In the genomic region with DNA sequence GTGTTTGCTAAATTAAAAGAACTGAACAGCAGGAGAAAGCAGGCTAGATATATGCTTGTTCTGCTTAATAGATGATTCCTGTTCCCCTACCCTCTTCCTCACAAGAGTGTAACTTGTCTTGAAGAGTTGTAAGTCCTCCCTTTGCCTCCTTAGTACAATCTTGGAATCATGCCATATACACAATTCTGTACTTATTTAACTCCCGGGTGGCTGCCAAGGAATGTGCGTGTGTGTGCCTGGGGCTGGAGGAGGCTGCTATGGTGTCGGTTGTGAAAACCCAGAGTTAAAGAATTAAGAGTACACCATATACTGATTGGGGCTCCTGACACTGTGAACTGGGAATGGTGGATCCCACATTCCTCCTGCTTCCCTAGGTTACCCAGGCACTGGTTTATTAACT, we compare ENCODE assay signal across 19 cellular contexts.
DNase-seq lines count a peak whose midpoint lies in the region; ATAC-seq and TF ChIP-seq lines count a peak whose summit lies in the region.
"Had no signal": no experiment of that assay in that cellular context is flagged by ENCODE, and none has a peak within 500 bp of the region (broad histone marks: within the 10 kb centered on the region; RNA-seq: fewer than 3 reads in every experiment).

No MANE protein-coding gene starts in this region.

- peaks cover 79% of the 10 kb centered on the region for H3K4me1 ChIP-seq in left ventricle myocardium inferior
- H3K4me1 ChIP-seq in prostate gland (replicated peaks) = no peaks in the 10 kb centered on the region
- H3K4me1 ChIP-seq: Peyer's patch, right lobe of liver, uterus had no signal

- ATAC-seq in sciatic nerve = peak; percentile 17
- ATAC-seq in activated T-helper 17 cell treated with anti-CD3 and anti-CD28 coated beads, Interleukin-2, amount 50 U/mL, for 72 hours (replicated peaks) = no peak
- ATAC-seq: left lobe of liver; natural killer cell; right lobe of liver; stimulated activated effector memory CD8-positive, alpha-beta T cell treated with anti-CD3 and anti-CD28 coated beads, Interleukin-12 subunit alpha, Interleukin-12 subunit beta, amount 100 ng/mL, for 72 hours had no signal

- H3K27me3 ChIP-seq in left ventricle myocardium inferior (ENCODE audit: low read depth) = no peaks in the 10 kb centered on the region
- no peaks in the 10 kb centered on the region for H3K27me3 ChIP-seq in prostate gland (replicated peaks; ENCODE audit: insufficient read depth)
- H3K27me3 ChIP-seq: Peyer's patch, right lobe of liver, uterus had no signal

- TF ChIP-seq POLR2A in prostate gland (IDR thresholded peaks at IDR 0.05) = no peak

- H3K9me3 Mint-ChIP-seq in activated T-helper 17 cell treated with anti-CD3 and anti-CD28 coated beads, Interleukin-2, amount 50 U/mL, for 72 hours = no peaks in the 10 kb centered on the region
- H3K9me3 Mint-ChIP-seq: natural killer cell; stimulated activated effector memory CD8-positive, alpha-beta T cell treated with anti-CD3 and anti-CD28 coated beads, Interleukin-12 subunit alpha, Interleukin-12 subunit beta, amount 100 ng/mL, for 72 hours had no signal

- WGBS in prostate gland = 11% methylated on average over 3 of the region's 3 CpGs

- DNase-seq in HFF-Myc (ENCODE audit: extremely low read depth, low read depth) (peak; percentile 7), dedifferentiated amniotic fluid mesenchymal stem cell (ENCODE audit: extremely low spot score) (peak; percentile 74), left ventricle myocardium inferior (no peak), sciatic nerve (ENCODE audit: low spot score) (no peak), prostate gland (ENCODE audit: low spot score) (no peak), A172 (ENCODE audit: low spot score) (no peak)
- no peak for DNase-seq in activated CD4-positive, alpha-beta T cell treated with anti-CD3 and anti-CD28 coated beads for 1 hour
- DNase-seq: activated gamma-delta T cell treated with Interleukin-2 at 50 U/mL for 16 hours, natural killer cell, NCI-H2081 treated with DMSO at 0.1 percent for 48 hours, NCI-H748 treated with DMSO at 0.1 percent for 48 hours, Peyer's patch, right lobe of liver, SW 1271, uterus had no signal

- peaks cover 48% of the 10 kb centered on the region for H3K36me3 ChIP-seq in left ventricle myocardium inferior
- H3K36me3 ChIP-seq in prostate gland = no peaks in the 10 kb centered on the region
- H3K36me3 ChIP-seq: uterus had no signal

- no peak overlapping the region for H3K27ac Mint-ChIP-seq in activated T-helper 17 cell treated with anti-CD3 and anti-CD28 coated beads, Interleukin-2, amount 50 U/mL, for 72 hours
- H3K27ac Mint-ChIP-seq: natural killer cell; stimulated activated effector memory CD8-positive, alpha-beta T cell treated with anti-CD3 and anti-CD28 coated beads, Interleukin-12 subunit alpha, Interleukin-12 subunit beta, amount 100 ng/mL, for 72 hours had no signal

- no peaks in the 10 kb centered on the region for H3K27me3 Mint-ChIP-seq in activated T-helper 17 cell treated with anti-CD3 and anti-CD28 coated beads, Interleukin-2, amount 50 U/mL, for 72 hours

- H3K4me1 Mint-ChIP-seq in activated T-helper 17 cell treated with anti-CD3 and anti-CD28 coated beads, Interleukin-2, amount 50 U/mL, for 72 hours = no peaks in the 10 kb centered on the region
- H3K4me1 Mint-ChIP-seq: natural killer cell; stimulated activated effector memory CD8-positive, alpha-beta T cell treated with anti-CD3 and anti-CD28 coated beads, Interleukin-12 subunit alpha, Interleukin-12 subunit beta, amount 100 ng/mL, for 72 hours had no signal

- peak overlapping the region; percentile 16 for H3K27ac ChIP-seq in left ventricle myocardium inferior (replicated peaks)
- H3K27ac ChIP-seq in prostate gland = no peak overlapping the region
- H3K27ac ChIP-seq: right lobe of liver, uterus, VCaP had no signal

- H3K9me3 ChIP-seq in left ventricle myocardium inferior (replicated peaks) (no peaks in the 10 kb centered on the region), prostate gland (no peaks in the 10 kb centered on the region)
- H3K9me3 ChIP-seq: Peyer's patch, right lobe of liver, uterus had no signal

- no peak for TF ChIP-seq CTCF in HFF-Myc (IDR thresholded peaks at IDR 0.05; ENCODE audit: low read depth, low read length, missing control alignments)
- no peak for TF ChIP-seq CTCF in left ventricle myocardium inferior (IDR thresholded peaks at IDR 0.05; ENCODE audit: borderline replicate concordance)
- no peak for TF ChIP-seq CTCF in prostate gland (IDR thresholded peaks at IDR 0.05)

- no peak overlapping the region for H3K4me3 Mint-ChIP-seq in activated T-helper 17 cell treated with anti-CD3 and anti-CD28 coated beads, Interleukin-2, amount 50 U/mL, for 72 hours
- H3K4me3 Mint-ChIP-seq: natural killer cell; stimulated activated effector memory CD8-positive, alpha-beta T cell treated with anti-CD3 and anti-CD28 coated beads, Interleukin-12 subunit alpha, Interleukin-12 subunit beta, amount 100 ng/mL, for 72 hours had no signal

- intact Hi-C loops in left ventricle myocardium inferior (cut with micrococcal nuclease) = loop anchor here (10.0 kb wide), 1 partner anchor 189 kb away; no protein-coding TSS in a partner anchor
- intact Hi-C loops in sciatic nerve (cut with DNase I) = no loop called here
- intact Hi-C loops in prostate gland (cut with DNase I) = no loop called here

- no peak overlapping the region for H3K4me3 ChIP-seq in HFF-Myc (replicated peaks; ENCODE audit: low read depth, low read length)
- no peak overlapping the region for H3K4me3 ChIP-seq in left ventricle myocardium inferior
- H3K4me3 ChIP-seq in prostate gland = no peak overlapping the region
- H3K4me3 ChIP-seq: Peyer's patch, right lobe of liver, uterus had no signal

- H3K36me3 Mint-ChIP-seq in activated T-helper 17 cell treated with anti-CD3 and anti-CD28 coated beads, Interleukin-2, amount 50 U/mL, for 72 hours (ENCODE audit: low read depth) = peaks cover 29% of the 10 kb centered on the region
- H3K36me3 Mint-ChIP-seq: natural killer cell had no signal

Comparison
In these comparisons a context has a peak if more than half of its experiments do, and no peak if none do; other contexts are left out.
1. DNase-seq: peak in HFF-Myc (single experiment) and dedifferentiated amniotic fluid mesenchymal stem cell (single experiment); none in left ventricle myocardium inferior (single experiment), sciatic nerve (single experiment), prostate gland (single experiment), activated CD4-positive, alpha-beta T cell treated with anti-CD3 and anti-CD28 coated beads for 1 hour (single experiment) and A172 (single experiment).